ENCODE assay signal across 4 cellular contexts in the genomic region with DNA sequence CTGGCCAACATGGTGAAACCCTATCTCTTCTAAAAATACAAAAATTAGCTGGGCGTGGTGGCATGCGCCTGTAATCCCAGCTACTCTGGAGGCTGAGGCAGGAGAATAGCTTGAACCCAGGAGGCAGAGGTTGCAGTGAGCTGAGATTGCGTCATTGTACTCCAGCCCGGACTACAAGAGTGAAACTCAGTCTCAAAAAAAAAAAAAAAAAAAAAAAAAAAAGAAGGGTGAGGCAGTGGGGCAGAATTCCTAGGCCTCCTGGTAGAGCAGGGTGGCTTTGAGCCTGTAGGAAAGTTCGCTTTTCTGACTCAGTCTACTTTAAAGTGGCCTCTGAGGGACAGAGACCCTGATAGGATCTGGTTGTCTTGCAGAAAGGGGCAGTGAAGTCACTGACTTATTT.
DNase-seq lines count a peak whose midpoint lies in the region; ATAC-seq, FAIRE-seq and TF ChIP-seq lines count a peak whose summit lies in the region.
"Not testable (repeated sequence)": the region's sequence is repeated elsewhere in the genome, so short reads cannot be mapped to it uniquely, and the experiment has no call there.

No MANE protein-coding gene starts in this region.

- 14% methylated on average over 1 of the region's 5 CpGs for WGBS in K562 (ENCODE audit: insufficient coverage, low coverage, missing lambda C conversion rate)

- not testable (repeated sequence) for TF ChIP-seq EP300 in Ishikawa (IDR thresholded peaks at IDR 0.05; ENCODE audit: borderline replicate concordance); K562 (IDR thresholded peaks at IDR 0.05; ENCODE audit: low read length)

- H3K27me3 ChIP-seq in K562 (ENCODE audit: control insufficient read depth in 2 of 2, insufficient read depth in 2 of 2, low read length in 2 of 2), result peaks cover 7 to 21% of the 10 kb centered on the region in 2 experiments; a peak in 4 of 5 replicates

- not testable (repeated sequence) for TF ChIP-seq RAD21 in Ishikawa (IDR thresholded peaks at IDR 0.05; ENCODE audit: low read depth); K562 (CRISPR knock-in tag; conservative IDR thresholded peaks at IDR 0.05 in 1 of 2, IDR thresholded peaks at IDR 0.05 in 1 of 2)

- peak; percentile 29 for DNase-seq in DMS53 treated with DMSO at 0.1 percent for 48 hours (lab: John Stamatoyannopoulos, UW; ENCODE audit: unreplicated experiment)
- DNase-seq in K562 (ENCODE audit: extremely low read depth in 1 of 4, low spot score in 3 of 4); neural crest cell (ENCODE audit: low read depth, low spot score): not testable (repeated sequence)

- H3K4me3 ChIP-seq in K562, result not testable (repeated sequence)

- not testable (repeated sequence) for TF ChIP-seq POLR2A in K562 (conservative IDR thresholded peaks at IDR 0.05)

- not testable (repeated sequence) for H3K9me1 ChIP-seq in K562 (ENCODE audit: control insufficient read depth, insufficient read depth, low read length)

- not testable (repeated sequence) for H3K4me1 Mint-ChIP-seq in neural crest cell

- H3K4me1 ChIP-seq in K562 (replicated peaks in 1 of 2; ENCODE audit: control insufficient read depth in 2 of 2, insufficient read depth in 2 of 2, low read length in 2 of 2), result not testable (repeated sequence)

- CTCF ChIA-PET in K562 (lab: Yijun Ruan, JAX; ENCODE audit: low intra/inter-chr PET ratio), result interaction anchor here (0.6 to 2.6 kb wide), 4 partner anchors 378 to 637 kb away, joined by 3 to 18 read pairs (median 7); no protein-coding TSS in a partner anchor

- not testable (repeated sequence) for H3K27ac ChIP-seq in K562 (ENCODE audit: extremely low read depth, low read depth, low read length)

- intact Hi-C loops in K562 (cut with micrococcal nuclease), result not testable (repeated sequence)

- not testable (repeated sequence) for H3K27ac Mint-ChIP-seq in neural crest cell (ENCODE audit: unreplicated experiment)

- not testable (repeated sequence) for H2AFZ ChIP-seq in K562 (ENCODE audit: low read depth, low read length)

- not testable (repeated sequence) for ATAC-seq in K562

- H3K9ac ChIP-seq in K562 (ENCODE audit: insufficient read depth in 1 of 2, low read depth in 2 of 2, low read length in 2 of 2), result not testable (repeated sequence)

- not testable (repeated sequence) for H3K9me3 Mint-ChIP-seq in neural crest cell

- TF ChIP-seq CTCF in K562 (IDR thresholded peaks at IDR 0.05 in 2 of 3, conservative IDR thresholded peaks at IDR 0.05 in 1 of 3; ENCODE audit: insufficient read depth in 2 of 3, low read depth in 1 of 3, low read length in 3 of 3); neural crest cell (conservative IDR thresholded peaks at IDR 0.05): not testable (repeated sequence)

- not testable (repeated sequence) for H3K36me3 Mint-ChIP-seq in neural crest cell (ENCODE audit: low read depth)

- not testable (repeated sequence) for FAIRE-seq in K562 (lab: Jason Lieb, UNC)

- peaks cover 73% of the 10 kb centered on the region for H3K27me3 Mint-ChIP-seq in neural crest cell (ENCODE audit: low read depth)

- in situ Hi-C loops in K562 (cut with MboI), result loop anchor here (5.0 kb wide), 1 partner anchor 416 kb away; no protein-coding TSS in a partner anchor

- POLR2A ChIA-PET in K562 (lab: Yijun Ruan, JAX), result not testable (repeated sequence)

- H3K79me2 ChIP-seq in K562 (ENCODE audit: control insufficient read depth, insufficient read depth, low read length), result not testable (repeated sequence)

- not testable (repeated sequence) for H3K4me2 ChIP-seq in K562 (ENCODE audit: insufficient read depth, low read length)

- H3K9me3 ChIP-seq in K562 (replicated peaks; ENCODE audit: control insufficient read depth, insufficient read depth, low read depth, low read length), result not testable (repeated sequence)

- not testable (repeated sequence) for BruUV-seq in K562 (replicated peaks; lab: Mats Ljungman, UMichigan)

- H4K20me1 ChIP-seq in K562 (replicated peaks; ENCODE audit: control insufficient read depth, insufficient read depth, low read length), result not testable (repeated sequence)

- not testable (repeated sequence) for H3K36me3 ChIP-seq in K562 (ENCODE audit: control insufficient read depth, insufficient read depth, low read length)

- peak overlapping the region; percentile 47 for H3K4me3 Mint-ChIP-seq in neural crest cell

TF ChIP-seq in Ishikawa, 13 proteins besides CTCF, POLR2A, EP300 and RAD21:
- TF ChIP-seq CEBPB (IDR thresholded peaks at IDR 0.05), result 0 out of 2 replicates have a peak, but pooled peaks have one; percentile 11
TF ChIP-seq in Ishikawa: peak in this region for 1; not testable (repeated sequence) for 12.

TF ChIP-seq in K562, 482 proteins besides CTCF, POLR2A, EP300 and RAD21:
- TF ChIP-seq, protein P1, sequence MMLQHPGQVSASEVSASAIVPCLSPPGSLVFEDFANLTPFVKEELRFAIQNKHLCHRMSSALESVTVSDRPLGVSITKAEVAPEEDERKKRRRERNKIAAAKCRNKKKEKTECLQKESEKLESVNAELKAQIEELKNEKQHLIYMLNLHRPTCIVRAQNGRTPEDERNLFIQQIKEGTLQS (IDR thresholded peaks at IDR 0.05), result peak; percentile 36; the same call in 1 of the 2 replicates
- TF ChIP-seq, protein P1 (CRISPR knock-in tag; conservative IDR thresholded peaks at IDR 0.05), result not testable (repeated sequence)
